In genomic region chr11:64226507-64227051, GRCh38 we compare ENCODE assay signal across 8 cellular contexts. TPM values are rescaled to one million over a fixed set of nuclear protein-coding genes. Genes with fewer than 3 reads are reported as not detected.
A peak's percentile ranks its signal among the peaks of the same experiment; 100 is the strongest.
DNase-seq lines count a peak whose midpoint lies in the region; ATAC-seq and TF ChIP-seq lines count a peak whose summit lies in the region.

No MANE protein-coding gene starts in this region.

- H3K4me3 ChIP-seq in PC-3 (ENCODE audit: low read length) (peak overlapping the region; percentile 83), heart left ventricle (peak overlapping the region; percentile 56 to 94 (median 83)), retinal pigment epithelial cell (ENCODE audit: low read length) (peak overlapping the region; percentile 86)

- CTCF ChIA-PET in PC-3 (lab: Charles Lee), result interaction anchor here (0.7 to 2.0 kb wide), 3 partner anchors 22 to 423 kb away, joined by 3 to 9 read pairs (median 3); no protein-coding TSS in a partner anchor
- CTCF ChIA-PET in activated naive CD4-positive, alpha-beta T cell treated with anti-CD3 and anti-CD28 coated beads for 36 hours (lab: Charles Lee), result interaction anchor here (0.9 to 3.2 kb wide), 6 partner anchors 9 to 78 kb away, joined by 3 to 13 read pairs (median 6); partner anchors contain the start of gene FERMT3

- peak overlapping the region; percentile 85 for H3K27ac Mint-ChIP-seq in activated naive CD4-positive, alpha-beta T cell treated with anti-CD3 and anti-CD28 coated beads for 36 hours

- TSS peak; percentile 70 for BruUV-seq in PC-3 (replicated peaks; lab: Mats Ljungman, UMichigan)

- H3K4me1 ChIP-seq in PC-3 (ENCODE audit: insufficient read depth, low read length), result peaks cover 39% of the 10 kb centered on the region
- peaks cover 3 to 65% (median 42%) of the 10 kb centered on the region in 12 donors for H3K4me1 ChIP-seq in heart left ventricle

- peaks cover 39% of the 10 kb centered on the region for H3K4me1 Mint-ChIP-seq in activated naive CD4-positive, alpha-beta T cell treated with anti-CD3 and anti-CD28 coated beads for 36 hours (ENCODE audit: low read depth)

- no peaks in the 10 kb centered on the region for H3K27me3 Mint-ChIP-seq in activated naive CD4-positive, alpha-beta T cell treated with anti-CD3 and anti-CD28 coated beads for 36 hours (ENCODE audit: low read depth)

- no peak for TF ChIP-seq POLR2A in heart left ventricle (IDR thresholded peaks at IDR 0.05)

- intact Hi-C loops in PC-3 (cut with micrococcal nuclease), result loop anchor here (1.0 kb wide), 1 partner anchor 22 kb away; no protein-coding TSS in a partner anchor
- intact Hi-C loops in activated naive CD4-positive, alpha-beta T cell treated with anti-CD3 and anti-CD28 coated beads for 36 hours (cut with micrococcal nuclease), result loop anchor here (1.0 kb wide), 5 partner anchors 15 to 58 kb away; partner anchors contain the start of genes BAD and FKBP2
- intact Hi-C loops in heart left ventricle (cut with DNase I), result loop anchor here in 3 of 10 donors (1.0 to 5.0 kb wide), 3 partner anchors 39 to 40 kb away; partner anchors contain the start of gene STIP1 (in 3 of the 3)

- peak; percentile 57 for DNase-seq in GF-D8 (lab: John Stamatoyannopoulos, UW)
- DNase-seq in PC-3, result peak; percentile 47
- DNase-seq in activated naive CD4-positive, alpha-beta T cell treated with anti-CD3 and anti-CD28 coated beads for 36 hours, result peak; percentile 71
- DNase-seq in heart left ventricle, result peak; percentile 73 to 85 (median 76)
- DNase-seq in retinal pigment epithelial cell (ENCODE audit: low read depth), result no peak
- DNase-seq in SK-N-DZ (ENCODE audit: low spot score), result no peak
- DNase-seq in NCI-H1436 (lab: John Stamatoyannopoulos, UW), result no peak

- no peaks in the 10 kb centered on the region for H4K20me1 ChIP-seq in PC-3 (ENCODE audit: low read length)

- ATAC-seq in HG03159 (IDR thresholded peaks at IDR 0.05; ENCODE audit: unreplicated experiment) (peak; percentile 29), PC-3 (peak; percentile 36), heart left ventricle (peak; percentile 17 to 52 (median 48))

- peaks cover 25% of the 10 kb centered on the region for H3K79me2 ChIP-seq in PC-3 (ENCODE audit: low read length)

- H3K27ac ChIP-seq in PC-3 (ENCODE audit: low read length), result no peak overlapping the region
- peak overlapping the region; percentile 82 to 98 (median 96) for H3K27ac ChIP-seq in heart left ventricle

- no peak for TF ChIP-seq CTCF in PC-3 (conservative IDR thresholded peaks at IDR 0.05; ENCODE audit: low read depth, low read length)
- no peak for TF ChIP-seq CTCF in heart left ventricle (IDR thresholded peaks at IDR 0.05)
- no peak for TF ChIP-seq CTCF in retinal pigment epithelial cell (conservative IDR thresholded peaks at IDR 0.05; ENCODE audit: low read depth, low read length)

- 11 to 18% (median 14%) methylated on average over 14 to 26 of the region's 26 CpGs for WGBS in heart left ventricle, 4 donors

- H3K36me3 ChIP-seq in PC-3 (ENCODE audit: low read depth, low read length) (0 out of 2 replicates have a peak, but pooled peaks cover 3% of the 10 kb centered on the region), heart left ventricle (peaks cover 0 to 24% (median 4%) of the 10 kb centered on the region in 9 donors)

- H3K9me2 ChIP-seq in PC-3 (replicated peaks; ENCODE audit: low read length), result no peaks in the 10 kb centered on the region

- H3K9ac ChIP-seq in PC-3 (ENCODE audit: low read length), result peak overlapping the region; percentile 79

- H3F3A ChIP-seq in PC-3 (ENCODE audit: low read length, unreplicated experiment), result no peaks in the 10 kb centered on the region

- H3K4me2 ChIP-seq in PC-3 (ENCODE audit: low read length), result peak overlapping the region; percentile 97

- H3K27me3 ChIP-seq in PC-3 (ENCODE audit: low read length), result no peaks in the 10 kb centered on the region
- no peaks in the 10 kb centered on the region for H3K27me3 ChIP-seq in heart left ventricle

- peak overlapping the region; percentile 87 for H3K4me3 Mint-ChIP-seq in activated naive CD4-positive, alpha-beta T cell treated with anti-CD3 and anti-CD28 coated beads for 36 hours

- H3K9me3 Mint-ChIP-seq in activated naive CD4-positive, alpha-beta T cell treated with anti-CD3 and anti-CD28 coated beads for 36 hours, result no peaks in the 10 kb centered on the region

- H3K36me3 Mint-ChIP-seq in activated naive CD4-positive, alpha-beta T cell treated with anti-CD3 and anti-CD28 coated beads for 36 hours (ENCODE audit: low read depth), result peaks cover 2% of the 10 kb centered on the region

- POLR2A ChIA-PET in PC-3 (lab: Charles Lee; ENCODE audit: unreplicated experiment), result interaction anchor here (0.7 to 1.2 kb wide), 2 partner anchors 17 to 19 kb away, joined by 3 to 5 read pairs; no protein-coding TSS in a partner anchor

- peak overlapping the region; percentile 92 for H2AFZ ChIP-seq in PC-3 (ENCODE audit: low read length)

- H3K9me3 ChIP-seq in PC-3 (ENCODE audit: low read length) (no peaks in the 10 kb centered on the region), heart left ventricle (no peaks in the 10 kb centered on the region)

RNA-seq across cellular contexts. Expression of gene NUDT22, which starts 0.5 kb away (rescaled TPM):
- 98.3 and 102 TPM in 2 replicates for total RNA-seq in PC-3 (2014; rRNA removed)
- total RNA-seq in activated naive CD4-positive, alpha-beta T cell treated with anti-CD3 and anti-CD28 coated beads for 36 hours, result 10 to 100 TPM; 51.4 to 51.9 TPM
- 10 to 100 TPM; 63.7 to 93.0 (median 70.3) TPM for total RNA-seq in heart left ventricle
- polyA plus RNA-seq in heart left ventricle, result 10 to 100 TPM; 74.9 to 90.9 TPM
- polyA plus RNA-seq in SK-N-DZ (2014; cell fraction: cytosol; rRNA removed), result 30.1 and 33.8 TPM in 2 replicates
- polyA plus RNA-seq in SK-N-DZ (2014; cell fraction: nucleus; rRNA removed), result 72.0 and 74.4 TPM in 2 replicates

RNA-seq across cellular contexts. Expression of gene TRPT1, which starts 0.6 kb away (rescaled TPM):
- total RNA-seq in PC-3 (2014; rRNA removed) (56.0 and 57.7 TPM in 2 replicates), heart left ventricle (100 to 1,000 TPM in 2 of 9 donors, 10 to 100 TPM in 7; 51.2 to 146 (median 63.3) TPM)
- total RNA-seq in activated naive CD4-positive, alpha-beta T cell treated with anti-CD3 and anti-CD28 coated beads for 36 hours, result 10 to 100 TPM; 18.2 to 18.3 TPM
- polyA plus RNA-seq in heart left ventricle, result 100 to 1,000 TPM in 1 of 2 donors, 10 to 100 TPM in 1; 65.3 to 123 TPM
- polyA plus RNA-seq in SK-N-DZ (2014; cell fraction: cytosol; rRNA removed), result 65.4 and 118 TPM in 2 replicates
- polyA plus RNA-seq in SK-N-DZ (2014; cell fraction: nucleus; rRNA removed), result 120 and 166 TPM in 2 replicates

RNA-seq across cellular contexts. Expression of gene DNAJC4, which starts 3.8 kb away (rescaled TPM):
- 20.4 and 25.4 TPM in 2 replicates for total RNA-seq in PC-3 (2014; rRNA removed)
- total RNA-seq in activated naive CD4-positive, alpha-beta T cell treated with anti-CD3 and anti-CD28 coated beads for 36 hours, result 10 to 100 TPM; 16.9 to 19.3 TPM
- 10 to 100 TPM; 31.2 to 63.6 (median 47.2) TPM for total RNA-seq in heart left ventricle
- polyA plus RNA-seq in heart left ventricle, result 100 to 1,000 TPM in 1 of 2 donors, 10 to 100 TPM in 1; 33.8 to 123 TPM
- 5.3 and 6.5 TPM in 2 replicates for polyA plus RNA-seq in SK-N-DZ (2014; cell fraction: cytosol; rRNA removed)
- polyA plus RNA-seq in SK-N-DZ (2014; cell fraction: nucleus; rRNA removed), result 18.0 and 22.5 TPM in 2 replicates

RNA-seq across cellular contexts. Expression of gene VEGFB, which starts 7.8 kb away (rescaled TPM):
- total RNA-seq in PC-3 (2014; rRNA removed) (27.9 and 39.4 TPM in 2 replicates), heart left ventricle (100 to 1,000 TPM; 172 to 332 (median 241) TPM)
- 10 to 100 TPM; 64.2 to 74.5 TPM for total RNA-seq in activated naive CD4-positive, alpha-beta T cell treated with anti-CD3 and anti-CD28 coated beads for 36 hours
- polyA plus RNA-seq in heart left ventricle, result 100 to 1,000 TPM; 127 to 304 TPM
- polyA plus RNA-seq in SK-N-DZ (2014; cell fraction: cytosol; rRNA removed), result 25.6 and 51.1 TPM in 2 replicates
- 46.0 and 61.0 TPM in 2 replicates for polyA plus RNA-seq in SK-N-DZ (2014; cell fraction: nucleus; rRNA removed)

RNA-seq across cellular contexts. Expression of gene FKBP2, which starts 14.3 kb away (rescaled TPM):
- total RNA-seq in PC-3 (2014; rRNA removed) (215 and 248 TPM in 2 replicates), heart left ventricle (10 to 100 TPM; 35.0 to 71.5 (median 51.8) TPM)
- total RNA-seq in activated naive CD4-positive, alpha-beta T cell treated with anti-CD3 and anti-CD28 coated beads for 36 hours, result 10 to 100 TPM; 17.2 to 20.0 TPM
- polyA plus RNA-seq in heart left ventricle, result 100 to 1,000 TPM; 226 to 250 TPM
- polyA plus RNA-seq in SK-N-DZ (2014; cell fraction: cytosol; rRNA removed), result 24.6 and 56.9 TPM in 2 replicates
- 27.8 and 42.6 TPM in 2 replicates for polyA plus RNA-seq in SK-N-DZ (2014; cell fraction: nucleus; rRNA removed)

Comparison
In these comparisons a context has a peak if more than half of its experiments do, and no peak if none do; other contexts are left out.
1. DNase-seq: peak in GF-D8 (single experiment), PC-3 (single experiment), activated naive CD4-positive, alpha-beta T cell treated with anti-CD3 and anti-CD28 coated beads for 36 hours (single experiment) and heart left ventricle (5 of 5); none in retinal pigment epithelial cell (single experiment), SK-N-DZ (single experiment) and NCI-H1436 (single experiment).
2. Peak in every context shown above with its lines, with median percentiles within 50 percentile points of each other: ATAC-seq and H3K4me3 ChIP-seq.